26 cellular contexts compared by ENCODE assay signal in the genomic region with DNA sequence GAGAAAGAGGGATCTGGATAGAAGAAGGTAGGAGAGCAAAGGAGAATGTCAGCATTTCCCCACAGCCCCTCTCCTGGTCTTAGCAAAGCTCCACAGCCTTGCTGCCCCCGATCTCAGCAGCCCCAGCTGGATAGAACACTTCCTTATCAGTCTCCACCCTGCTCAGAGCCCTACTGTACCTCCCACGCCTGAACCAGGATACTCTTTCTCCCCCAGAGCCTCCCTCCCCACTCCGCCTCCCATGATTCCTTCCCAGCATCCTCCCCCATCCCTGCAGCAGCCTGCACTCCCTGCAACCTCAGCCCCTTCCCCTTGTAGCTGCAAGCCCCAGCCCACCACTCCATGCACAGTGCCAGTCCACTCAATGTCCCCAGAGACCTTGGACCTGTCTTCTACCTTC.
"Had no signal": no experiment of that assay in that cellular context is flagged by ENCODE, and none has a peak within 500 bp of the region (broad histone marks: within the 10 kb centered on the region; RNA-seq: fewer than 3 reads in every experiment).

No MANE protein-coding gene starts in this region.

- H3K4me1 ChIP-seq: breast epithelium, gastroesophageal sphincter, heart left ventricle, transverse colon, uterus had no signal

- H3K27ac Mint-ChIP-seq: activated naive CD4-positive, alpha-beta T cell treated with anti-CD3 and anti-CD28 coated beads, Interleukin-2, amount 50 U/mL, for 24 hours; activated T-cell treated with anti-CD3 and anti-CD28 coated beads, Interleukin-2, amount 50 U/mL, for 72 hours; memory B cell; nephron progenitor cell had no signal

- ATAC-seq: activated T-cell treated with anti-CD3 and anti-CD28 coated beads, Interleukin-2, amount 50 U/mL, for 72 hours; gastroesophageal sphincter; heart left ventricle; left ventricle myocardium superior; stimulated activated naive CD8-positive, alpha-beta T cell treated with anti-CD3 and anti-CD28 coated beads, Interleukin-15, Interleukin-2, amounts not matched to agents 100 U/mL and 50 U/mL, for 24 hours had no signal

- H3K9me3 Mint-ChIP-seq: activated naive CD4-positive, alpha-beta T cell treated with anti-CD3 and anti-CD28 coated beads, Interleukin-2, amount 50 U/mL, for 24 hours; activated T-cell treated with anti-CD3 and anti-CD28 coated beads, Interleukin-2, amount 50 U/mL, for 72 hours; memory B cell; nephron progenitor cell had no signal

- H3K4me3 Mint-ChIP-seq: activated naive CD4-positive, alpha-beta T cell treated with anti-CD3 and anti-CD28 coated beads, Interleukin-2, amount 50 U/mL, for 24 hours; activated T-cell treated with anti-CD3 and anti-CD28 coated beads, Interleukin-2, amount 50 U/mL, for 72 hours; memory B cell; nephron progenitor cell had no signal

- H3K27me3 ChIP-seq: breast epithelium, uterus had no signal

- H3K36me3 Mint-ChIP-seq: activated naive CD4-positive, alpha-beta T cell treated with anti-CD3 and anti-CD28 coated beads, Interleukin-2, amount 50 U/mL, for 24 hours; memory B cell had no signal

- H3K4me3 ChIP-seq: breast epithelium, coronary artery, gastroesophageal sphincter, heart left ventricle, transverse colon, uterus had no signal

- H3K36me3 ChIP-seq: breast epithelium, gastroesophageal sphincter, heart left ventricle, transverse colon, uterus, WERI-Rb-1 had no signal

- H3K9me3 ChIP-seq: breast epithelium, gastroesophageal sphincter, heart left ventricle, transverse colon, uterus had no signal

- DNase-seq: activated CD4-positive, alpha-beta T cell treated with anti-CD3 and anti-CD28 coated beads for 1 hour; activated CD8-positive, alpha-beta memory T cell treated with anti-CD3 and anti-CD28 coated beads for 24 hours; activated CD8-positive, alpha-beta memory T cell treated with anti-CD3 and anti-CD28 coated beads, Interleukin-2, amount 50 U/mL, for 48 hours; activated gamma-delta T cell; activated T-cell treated with anti-CD3 and anti-CD28 coated beads, Interleukin-2, amount 50 U/mL, for 72 hours; erythroblast; heart left ventricle; kidney; left ventricle myocardium superior; nephron progenitor cell; occipital lobe; retina; stimulated activated CD4-positive, alpha-beta T cell treated with anti-CD3 and anti-CD28 coated beads, Interleukin-1b, Interleukin-23, amount 100 ng/mL, for 48 hours; stimulated activated CD8-positive, alpha-beta memory T cell treated with anti-CD3 and anti-CD28 coated beads, Interleukin-4, amount 100 ng/mL, for 48 hours; stimulated activated naive CD8-positive, alpha-beta T cell treated with anti-CD3 and anti-CD28 coated beads, Interleukin-15, Interleukin-2, amounts not matched to agents 100 U/mL and 50 U/mL, for 24 hours; substantia nigra; T-helper 1 cell; T-helper 9 cell; transverse colon; uterus had no signal

- H3K4me1 Mint-ChIP-seq: activated naive CD4-positive, alpha-beta T cell treated with anti-CD3 and anti-CD28 coated beads, Interleukin-2, amount 50 U/mL, for 24 hours had no signal

- H3K27ac ChIP-seq: breast epithelium, coronary artery, gastroesophageal sphincter, heart left ventricle, transverse colon, uterus, WERI-Rb-1 had no signal
